In the genomic region with DNA sequence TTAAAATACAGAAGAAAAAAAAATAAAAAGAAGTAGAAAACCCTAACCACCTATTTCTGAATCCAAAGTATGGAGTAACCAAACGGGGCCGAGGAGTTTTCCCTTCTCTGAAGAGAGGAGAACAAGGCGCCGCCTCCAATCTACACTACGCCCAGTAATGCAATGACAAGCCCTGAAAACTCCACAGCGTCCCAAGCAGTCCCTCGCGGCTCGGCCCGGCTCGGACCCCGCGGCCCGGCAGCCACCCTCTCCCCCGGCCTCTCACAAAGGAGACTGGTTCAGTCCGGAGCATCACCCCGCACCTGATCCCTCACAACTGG, we compare ENCODE assay signal across 8 cellular contexts.
DNase-seq lines count a peak whose midpoint lies in the region; ATAC-seq lines count a peak whose summit lies in the region.

No MANE protein-coding gene starts in this region.

- peaks cover 0 to 19% (median 15%) of the 10 kb centered on the region in 5 donors for H3K4me1 ChIP-seq in subcutaneous abdominal adipose tissue (ENCODE audit: control insufficient read depth in 5 of 5, insufficient read depth in 5 of 5, low read length in 5 of 5)

- peak overlapping the region; percentile 100 for H3K27ac ChIP-seq in subcutaneous abdominal adipose tissue (ENCODE audit: low read depth, low read length)

- H3K27me3 ChIP-seq in subcutaneous abdominal adipose tissue (ENCODE audit: control insufficient read depth in 5 of 5, insufficient read depth in 4 of 5, low read length in 5 of 5): no peaks in the 10 kb centered on the region

- H3K4me3 ChIP-seq in subcutaneous abdominal adipose tissue (ENCODE audit: low read depth in 1 of 5, low read length in 5 of 5): peak overlapping the region; percentile 78 to 98 (median 95)

- no peaks in the 10 kb centered on the region for H3K9me3 ChIP-seq in subcutaneous abdominal adipose tissue (ENCODE audit: control insufficient read depth in 5 of 5, low read length in 5 of 5)

- DNase-seq in NCI-H2171 (lab: John Stamatoyannopoulos, UW) (peak; percentile 48), NCI-H2171 treated with DMSO at 0.1 percent for 48 hours (lab: John Stamatoyannopoulos, UW) (no peak), amniotic stem cell (lab: John Stamatoyannopoulos, UW) (peak; percentile 17), iris pigment epithelial cell (ENCODE audit: low read depth) (peak; percentile 31), NCI-H187 treated with DMSO at 0.1 percent for 48 hours (lab: John Stamatoyannopoulos, UW) (no peak), dedifferentiated amniotic fluid mesenchymal stem cell (ENCODE audit: extremely low spot score) (no peak)

- peak; percentile 15 for ATAC-seq in HG03139 (IDR thresholded peaks at IDR 0.05; ENCODE audit: unreplicated experiment)

- H3K36me3 ChIP-seq in subcutaneous abdominal adipose tissue (ENCODE audit: control insufficient read depth in 5 of 5, insufficient read depth in 5 of 5, low read length in 5 of 5): peaks cover 5 to 14% (median 7%) of the 10 kb centered on the region in 5 donors

- peak overlapping the region; percentile 82 to 95 (median 87) for H3K9ac ChIP-seq in subcutaneous abdominal adipose tissue (ENCODE audit: low read length in 5 of 5)

Comparison
In these comparisons a context has a peak if more than half of its experiments do, and no peak if none do; other contexts are left out.
1. DNase-seq: peak in NCI-H2171 (single experiment), amniotic stem cell (single experiment) and iris pigment epithelial cell (single experiment); none in NCI-H2171 treated with DMSO at 0.1 percent for 48 hours (single experiment), NCI-H187 treated with DMSO at 0.1 percent for 48 hours (single experiment) and dedifferentiated amniotic fluid mesenchymal stem cell (single experiment).